8 cellular contexts compared by ENCODE assay signal in genomic region chr7:155763721-155764431, GRCh38. TPM values are rescaled to one million over a fixed set of nuclear protein-coding genes. Genes with fewer than 3 reads are reported as not detected.
DNase-seq lines count a peak whose midpoint lies in the region; ATAC-seq and TF ChIP-seq lines count a peak whose summit lies in the region.

No MANE protein-coding gene starts in this region.

- peaks cover 0 to 70% (median 12%) of the 10 kb centered on the region in 3 donors for H3K36me3 Mint-ChIP-seq in CD8-positive, alpha-beta memory T cell

- no peaks in the 10 kb centered on the region for H3K9me3 Mint-ChIP-seq in CD8-positive, alpha-beta memory T cell

- no peaks in the 10 kb centered on the region for H3K9me3 ChIP-seq in CD8-positive, alpha-beta memory T cell (ENCODE audit: low read length)
- no peaks in the 10 kb centered on the region for H3K9me3 ChIP-seq in effector memory CD4-positive, alpha-beta T cell (ENCODE audit: control insufficient read depth, low read length)
- no peaks in the 10 kb centered on the region for H3K9me3 ChIP-seq in SK-N-SH

- peaks cover 0 to 1% of the 10 kb centered on the region in 2 donors for H3K27me3 Mint-ChIP-seq in CD8-positive, alpha-beta memory T cell

- peak; percentile 42 to 65 (median 55) for DNase-seq in CD8-positive, alpha-beta memory T cell
- peak; percentile 20 to 32 for DNase-seq in activated CD4-positive, alpha-beta T cell treated with anti-CD3 and anti-CD28 coated beads for 24 hours (ENCODE audit: low read depth in 2 of 2)
- DNase-seq in effector memory CD4-positive, alpha-beta T cell = peak; percentile 25 to 30 (median 29)
- DNase-seq in stimulated activated CD4-positive, alpha-beta T cell treated with anti-CD3 and anti-CD28 coated beads, Interleukin-12 subunit alpha, Interleukin-12 subunit beta, amount 100 ng/mL, for 48 hours (ENCODE audit: low read depth in 2 of 3, low spot score in 1 of 3) = peak; percentile 28 to 43 (median 42)
- DNase-seq in SK-N-SH = no peak
- no peak for DNase-seq in GM19240 (ENCODE audit: insufficient read length, low spot score)
- DNase-seq in ureter (ENCODE audit: low spot score) = no peak

- H2AFZ ChIP-seq in SK-N-SH (ENCODE audit: low read depth) = no peak overlapping the region

- peaks cover 37% of the 10 kb centered on the region; the same call in 1 of the 2 replicates for H3K79me2 ChIP-seq in SK-N-SH (ENCODE audit: insufficient read depth)

- ATAC-seq in HG02798 (IDR thresholded peaks at IDR 0.05; ENCODE audit: poor library complexity, unreplicated experiment) = peak; percentile 54

- peak overlapping the region; percentile 6 for H3K4me3 ChIP-seq in CD8-positive, alpha-beta memory T cell (ENCODE audit: low read length)
- peak overlapping the region; percentile 3 for H3K4me3 ChIP-seq in effector memory CD4-positive, alpha-beta T cell (ENCODE audit: insufficient read depth, low read depth, low read length, poor library complexity, severe bottlenecking)
- no peak overlapping the region for H3K4me3 ChIP-seq in SK-N-SH (ENCODE audit: low read depth in 2 of 2, low read length in 1 of 2)

- H3K27me3 ChIP-seq in CD8-positive, alpha-beta memory T cell (ENCODE audit: insufficient read depth, low read length, poor library complexity, severe bottlenecking) = no peaks in the 10 kb centered on the region
- no peaks in the 10 kb centered on the region for H3K27me3 ChIP-seq in effector memory CD4-positive, alpha-beta T cell (replicated peaks; ENCODE audit: control insufficient read depth, insufficient read depth, low read length, poor library complexity, severe bottlenecking)
- no peaks in the 10 kb centered on the region for H3K27me3 ChIP-seq in SK-N-SH (ENCODE audit: insufficient read depth)

- 95% methylated on average over 26 of the region's 27 CpGs for WGBS in SK-N-SH (ENCODE audit: low lambda C conversion rate)

- H3F3A ChIP-seq in SK-N-SH (replicated peaks; ENCODE audit: insufficient read depth) = peaks cover 9% of the 10 kb centered on the region

- no peak overlapping the region for H3K9ac ChIP-seq in SK-N-SH

- H3K9me2 ChIP-seq in SK-N-SH = no peaks in the 10 kb centered on the region

- H3K36me3 ChIP-seq in CD8-positive, alpha-beta memory T cell (ENCODE audit: insufficient read depth, low read length) = peaks cover 40% of the 10 kb centered on the region
- peaks cover 30% of the 10 kb centered on the region for H3K36me3 ChIP-seq in effector memory CD4-positive, alpha-beta T cell (ENCODE audit: control insufficient read depth, insufficient read depth, low read length)
- peaks cover 12 to 80% of the 10 kb centered on the region in 2 experiments for H3K36me3 ChIP-seq in SK-N-SH (replicated peaks in 1 of 2; ENCODE audit: control insufficient read depth in 1 of 2, insufficient read depth in 2 of 2, low read length in 1 of 2)

- H3K27ac ChIP-seq in CD8-positive, alpha-beta memory T cell (ENCODE audit: low read depth, low read length) = peak overlapping the region; percentile 60
- H3K27ac ChIP-seq in effector memory CD4-positive, alpha-beta T cell (ENCODE audit: insufficient read depth, low read length, poor library complexity, severe bottlenecking) = peak overlapping the region; percentile 55
- no peak overlapping the region for H3K27ac ChIP-seq in SK-N-SH (ENCODE audit: low read depth in 2 of 2, low read length in 1 of 2)

- H3K4me1 Mint-ChIP-seq in CD8-positive, alpha-beta memory T cell = peaks cover 49 to 67% (median 59%) of the 10 kb centered on the region in 3 donors

- POLR2A ChIA-PET in CD8-positive, alpha-beta memory T cell (lab: Charles Lee) = no interaction called here
- POLR2A ChIA-PET in SK-N-SH (lab: Yijun Ruan, JAX) = no interaction called here

- peak overlapping the region; percentile 86 to 96 (median 93) for H3K27ac Mint-ChIP-seq in CD8-positive, alpha-beta memory T cell

- H3K4me2 ChIP-seq in SK-N-SH = no peak overlapping the region

- peak overlapping the region; percentile 49 to 92 (median 79) for H3K4me3 Mint-ChIP-seq in CD8-positive, alpha-beta memory T cell

- no peak for TF ChIP-seq CTCF in SK-N-SH (IDR thresholded peaks at IDR 0.05)

- CTCF ChIA-PET in CD8-positive, alpha-beta memory T cell (lab: Charles Lee) = interaction anchor here (1.3 to 1.8 kb wide), 2 partner anchors 165 to 167 kb away, joined by 3 to 9 read pairs; no protein-coding TSS in a partner anchor
- CTCF ChIA-PET in SK-N-SH (lab: Yijun Ruan, JAX) = interaction anchor here (0.7 kb wide), 1 partner anchor 165 kb away, joined by 3 read pairs; no protein-coding TSS in a partner anchor

- H4K20me1 ChIP-seq in SK-N-SH (ENCODE audit: insufficient read depth) = peaks cover 54% of the 10 kb centered on the region

- no peak for TF ChIP-seq EP300 in SK-N-SH (IDR thresholded peaks at IDR 0.05; ENCODE audit: borderline replicate concordance in 1 of 2, low read depth in 1 of 2, low read length in 1 of 2)

- TF ChIP-seq RAD21 in SK-N-SH (IDR thresholded peaks at IDR 0.05; ENCODE audit: low read length) = no peak

- peaks cover 30% of the 10 kb centered on the region for H3K4me1 ChIP-seq in CD8-positive, alpha-beta memory T cell (ENCODE audit: insufficient read depth, low read length)
- H3K4me1 ChIP-seq in effector memory CD4-positive, alpha-beta T cell (ENCODE audit: control insufficient read depth, insufficient read depth, low read length, poor library complexity, severe bottlenecking) = peaks cover 24% of the 10 kb centered on the region
- no peaks in the 10 kb centered on the region; a peak in 1 of 4 replicates for H3K4me1 ChIP-seq in SK-N-SH (ENCODE audit: control insufficient read depth in 1 of 2, insufficient read depth in 2 of 2, low read depth in 1 of 2, low read length in 1 of 2)

TF ChIP-seq in SK-N-SH, 30 proteins besides CTCF, POLR2A, EP300 and RAD21 (continues in another document):
- no peak for TF ChIP-seq MXI1 (IDR thresholded peaks at IDR 0.05; ENCODE audit: low read depth, low read length)
- no peak for TF ChIP-seq TCF12 (IDR thresholded peaks at IDR 0.05)
- TF ChIP-seq NFIC (IDR thresholded peaks at IDR 0.05; ENCODE audit: borderline replicate concordance) = no peak
- TF ChIP-seq RXRA (IDR thresholded peaks at IDR 0.05; ENCODE audit: borderline replicate concordance, low read depth) = no peak
- no peak for TF ChIP-seq PBX3 (IDR thresholded peaks at IDR 0.05)
- no peak for TF ChIP-seq MEF2A (IDR thresholded peaks at IDR 0.05; ENCODE audit: borderline replicate concordance, low read depth)
- TF ChIP-seq USF2 (IDR thresholded peaks at IDR 0.05; ENCODE audit: borderline replicate concordance, low read depth, low read length) = no peak
- no peak for TF ChIP-seq SMC3 (IDR thresholded peaks at IDR 0.05; ENCODE audit: low read depth, low read length)
- TF ChIP-seq JUND (IDR thresholded peaks at IDR 0.05) = no peak
- no peak for TF ChIP-seq REST (IDR thresholded peaks at IDR 0.05; ENCODE audit: low read depth, low read length)
- TF ChIP-seq TAF1 (IDR thresholded peaks at IDR 0.05; ENCODE audit: borderline replicate concordance, low read depth, low read length) = no peak
- TF ChIP-seq FOXJ3 (CRISPR knock-in tag; IDR thresholded peaks at IDR 0.05) = no peak

RNA-seq across cellular contexts. Expression of gene SHH, which starts 48.4 kb away (rescaled TPM):
- not detected for total RNA-seq in CD8-positive, alpha-beta memory T cell
- polyA plus RNA-seq in CD8-positive, alpha-beta memory T cell = not detected
- polyA plus RNA-seq in SK-N-SH (2012; rRNA removed) = not detected in 2 replicates
- polyA plus RNA-seq in SK-N-SH (2012; cell fraction: cytosol; rRNA removed) = not detected in 2 replicates
- not detected in 2 replicates for polyA plus RNA-seq in SK-N-SH (2012; cell fraction: nucleus; rRNA removed)
- 23.2 TPM for total RNA-seq in ureter

Comparison
In these comparisons a context has a peak if more than half of its experiments do, and no peak if none do; other contexts are left out.
1. DNase-seq: peak in CD8-positive, alpha-beta memory T cell (5 of 5), activated CD4-positive, alpha-beta T cell treated with anti-CD3 and anti-CD28 coated beads for 24 hours (2 of 2), effector memory CD4-positive, alpha-beta T cell (3 of 3) and stimulated activated CD4-positive, alpha-beta T cell treated with anti-CD3 and anti-CD28 coated beads, Interleukin-12 subunit alpha, Interleukin-12 subunit beta, amount 100 ng/mL, for 48 hours (3 of 3); none in SK-N-SH (single experiment), GM19240 (single experiment) and ureter (single experiment).
2. H3K27ac ChIP-seq: peak in CD8-positive, alpha-beta memory T cell (single experiment) and effector memory CD4-positive, alpha-beta T cell (single experiment); none in SK-N-SH (0 of 2).
3. H3K4me3 ChIP-seq: peak in CD8-positive, alpha-beta memory T cell (single experiment) and effector memory CD4-positive, alpha-beta T cell (single experiment); none in SK-N-SH (0 of 2).
4. RNA of gene SHH, which starts 48.4 kb away (total RNA-seq): 23.2 TPM in ureter (single experiment); not detected in CD8-positive, alpha-beta memory T cell; every median in the first group is over 10 times any median in the second.